Comparison of ENCODE assay signal across 8 cellular contexts in the genomic region with DNA sequence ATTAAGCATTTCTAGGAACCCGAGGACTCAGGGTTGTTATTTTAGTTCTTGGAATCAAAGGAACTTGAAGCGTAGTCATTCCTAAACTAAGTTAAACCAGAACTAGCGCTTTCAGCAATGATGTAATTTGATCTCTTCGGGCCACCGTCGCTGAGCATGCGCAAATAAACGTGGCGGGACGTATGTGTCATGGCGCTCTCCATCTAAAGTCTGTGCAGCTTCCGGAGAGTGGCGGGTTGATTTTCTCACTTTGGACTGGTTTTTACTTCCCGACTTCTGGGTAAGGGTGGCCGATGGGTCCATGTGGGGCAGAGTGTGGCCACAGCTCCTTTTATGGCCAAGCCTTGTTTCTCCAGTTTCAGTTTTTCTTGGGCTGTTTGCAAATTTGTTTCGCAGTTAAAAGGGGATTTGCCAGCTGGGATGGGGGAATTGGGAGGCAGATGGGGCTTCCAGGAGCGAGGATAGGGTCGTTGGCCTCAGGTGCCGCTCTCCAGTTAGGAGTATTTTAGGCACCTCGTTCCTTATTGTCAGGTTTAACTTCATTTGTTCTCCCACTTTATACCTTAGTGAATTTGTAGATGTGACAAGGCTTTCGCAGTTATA. TPM values are rescaled to one million over a fixed set of nuclear protein-coding genes. Genes with fewer than 3 reads are reported as not detected.
DNase-seq lines count a peak whose midpoint lies in the region; ATAC-seq and TF ChIP-seq lines count a peak whose summit lies in the region.

A gene (plus strand): TSS at position 163 of the 603 bp plus-strand sequence. CDS start 11,894 bp downstream, outside the sequence.

- DNase-seq in BE2C: peak; percentile 84
- peak; percentile 18 for DNase-seq in GM19240 (ENCODE audit: insufficient read length, low spot score)
- peak; percentile 88 to 92 for DNase-seq in NCI-H526 (lab: John Stamatoyannopoulos, UW)
- DNase-seq in activated CD4-positive, alpha-beta T cell treated with anti-CD3 and anti-CD28 coated beads for 48 hours: peak; percentile 92
- DNase-seq in dedifferentiated amniotic fluid mesenchymal stem cell (ENCODE audit: extremely low spot score): peak; percentile 96
- DNase-seq in left kidney (ENCODE audit: low read depth, low spot score): peak; percentile 97
- peak; percentile 87 to 91 for DNase-seq in stimulated activated CD4-positive, alpha-beta T cell treated with anti-CD3 and anti-CD28 coated beads, Interleukin-2, amount 100 ng/mL, for 24 hours

- peak within 1 kb of the TSS; percentile 99 for H3K4me3 ChIP-seq in BE2C (ENCODE audit: low read depth, low read length)

- no peaks in the 10 kb centered on the region for H3K27me3 ChIP-seq in BE2C

- H3K4me1 ChIP-seq in BE2C: peaks cover 6% of the 10 kb centered on the region

- no peaks in the 10 kb centered on the region; the same call in 1 of the 2 replicates for H3K36me3 ChIP-seq in BE2C

- ATAC-seq in HG03460 (IDR thresholded peaks at IDR 0.05; ENCODE audit: unreplicated experiment): peak; percentile 87

- no peak for TF ChIP-seq CTCF in BE2C (IDR thresholded peaks at IDR 0.05; ENCODE audit: low read depth, low read length)

- H3K9me3 ChIP-seq in BE2C: no peaks in the 10 kb centered on the region

RNA-seq across cellular contexts. Expression of the gene that starts here (rescaled TPM):
- 78.3 TPM for polyA plus RNA-seq in BE2C (2012; ENCODE audit: insufficient read depth, insufficient read length, low read depth)

Comparison
In these comparisons a context has a peak if more than half of its experiments do, and no peak if none do; other contexts are left out.
1. Peak in every context shown above with its lines: DNase-seq, ATAC-seq and H3K4me3 ChIP-seq.
2. DNase-seq: peak in every context shown above with its lines; median percentile 97 in left kidney; 96 in dedifferentiated amniotic fluid mesenchymal stem cell; 92 in activated CD4-positive, alpha-beta T cell treated with anti-CD3 and anti-CD28 coated beads for 48 hours; 90 in NCI-H526; 89 in stimulated activated CD4-positive, alpha-beta T cell treated with anti-CD3 and anti-CD28 coated beads, Interleukin-2, amount 100 ng/mL, for 24 hours; 84 in BE2C; 18 in GM19240.